34 cellular contexts compared by ENCODE assay signal in genomic region chr15:88756926-88757325, GRCh38. TPM values are rescaled to one million over a fixed set of nuclear protein-coding genes. Genes with fewer than 3 reads are reported as not detected.
"Had no signal": no experiment of that assay in that cellular context is flagged by ENCODE, and none has a peak within 500 bp of the region (broad histone marks: within the 10 kb centered on the region; RNA-seq: fewer than 3 reads in every experiment).

No MANE protein-coding gene starts in this region.

- H2AFZ ChIP-seq: PC-9 had no signal

- H3K9me3 ChIP-seq: SJSA1, SK-N-SH had no signal

- H3K9me2 ChIP-seq: SK-N-SH had no signal

- FAIRE-seq: RCC 7860 had no signal

- H3K27ac ChIP-seq: KMS-11, PC-9, RWPE1, SJSA1 had no signal

- H3K9ac ChIP-seq: KMS-11, SK-N-SH had no signal

- H3K4me3 ChIP-seq: PC-9, SJSA1 had no signal

- H3K4me1 ChIP-seq: SJSA1 had no signal

- H3K27me3 ChIP-seq: SJSA1 had no signal

- ATAC-seq: Panc1 had no signal

- DNase-seq: Karpas-422, NCI-H1048, NCI-H1092 treated with DMSO at 0.1 percent for 48 hours, NCI-H1105 treated with DMSO at 0.1 percent for 48 hours, NCI-H1417, NCI-H1436, NCI-H146, NCI-H1694, NCI-H187, NCI-H1930, NCI-H2029 treated with DMSO at 0.1 percent for 48 hours, NCI-H2081 treated with DMSO at 0.1 percent for 48 hours, NCI-H2107, NCI-H2171, NCI-H226, NCI-H446 treated with DMSO at 0.1 percent for 48 hours, NCI-H510A, NCI-H524, NCI-H526, NCI-H69, NCI-H748 treated with DMSO at 0.1 percent for 48 hours, NCI-H82, PC-9, Right ventricle myocardium superior, SHP77 treated with DMSO at 0.1 percent for 48 hours, SK-N-SH, SW 1271 had no signal

- H3K36me3 ChIP-seq: SJSA1 had no signal

- H3K4me2 ChIP-seq: KMS-11, PC-9, SK-N-SH had no signal

RNA-seq across cellular contexts. Expression of gene ACAN, which starts 46.3 kb away (rescaled TPM):
- total RNA-seq: MCF 10A, OCI-LY7, PC-9, SJSA1 had no signal
- polyA plus RNA-seq: SK-N-SH had no signal
